In the genomic region with DNA sequence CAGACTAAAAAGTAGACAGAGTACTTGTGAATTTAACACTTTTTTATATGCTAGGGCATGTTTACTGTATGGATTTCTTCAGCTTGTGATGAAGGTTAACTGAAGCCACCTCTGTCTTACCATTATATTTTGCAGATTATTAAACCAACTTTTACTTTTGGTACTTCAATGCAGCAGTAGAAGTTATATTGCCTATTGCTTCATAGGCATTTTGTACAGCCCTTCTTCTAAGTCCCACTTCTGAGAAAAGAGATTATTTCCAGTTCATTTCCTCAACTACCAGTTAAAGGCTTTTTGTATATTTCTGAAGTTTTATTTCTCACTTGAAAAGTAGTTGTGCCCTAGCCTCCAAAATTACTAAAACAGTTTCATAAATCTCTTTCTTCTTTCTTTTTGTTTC, we compare ENCODE assay signal across 16 cellular contexts.
"Had no signal": no experiment of that assay in that cellular context is flagged by ENCODE, and none has a peak within 500 bp of the region (broad histone marks: within the 10 kb centered on the region; RNA-seq: fewer than 3 reads in every experiment).

No MANE protein-coding gene starts in this region.

- DNase-seq: islet precursor cell; left ventricle myocardium inferior; mesendoderm; naive B cell; natural killer cell; nephron progenitor cell; ovary; right lobe of liver; stimulated activated CD4-positive, alpha-beta T cell treated with anti-CD3 and anti-CD28 coated beads, Interleukin-1b, Interleukin-23, amount 100 ng/mL, for 48 hours; stimulated activated CD4-positive, alpha-beta T cell treated with anti-CD3 and anti-CD28 coated beads, Interleukin-2, amount 100 ng/mL, for 48 hours; stimulated activated CD4-positive, alpha-beta T cell treated with anti-CD3 and anti-CD28 coated beads, Interleukin-4, amount 100 ng/mL, for 4 hours; stimulated activated CD8-positive, alpha-beta memory T cell treated with anti-CD3 and anti-CD28 coated beads, Interleukin-4, amount 100 ng/mL, for 48 hours; stimulated activated naive CD4-positive, alpha-beta T cell treated with Interleukin-2 at 50 U/mL for 16 hours; stimulated activated naive CD8-positive, alpha-beta T cell treated with anti-CD3 and anti-CD28 coated beads, Interleukin-15, amount 100 ng/mL, for 72 hours; substantia nigra; uterus had no signal
